In the genomic region with DNA sequence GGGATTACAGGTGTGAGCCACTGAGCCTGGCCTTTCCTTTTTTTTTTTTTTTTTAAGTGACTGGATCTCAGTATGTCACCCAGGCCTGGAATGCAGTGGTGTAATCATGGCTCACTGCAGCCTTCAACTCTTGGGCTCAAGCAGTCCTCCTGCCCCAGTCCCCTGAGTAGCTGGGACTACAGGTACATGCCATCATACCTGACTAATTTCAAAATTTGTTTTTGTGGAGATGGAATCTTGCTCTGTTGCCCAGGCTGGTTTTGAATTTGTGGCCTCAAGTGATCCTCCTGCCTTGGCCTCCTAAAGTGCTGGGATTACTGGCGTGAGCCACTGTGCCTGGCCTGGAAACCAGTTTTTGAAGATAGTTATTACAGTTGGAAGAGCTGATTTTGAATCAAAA, we compare ENCODE assay signal across 1 cellular context.
TF ChIP-seq lines count a peak whose summit lies in the region.

No MANE protein-coding gene starts in this region.

TF ChIP-seq in HepG2, 621 proteins besides CTCF, POLR2A, EP300 and RAD21:
- TF ChIP-seq, protein P1, sequence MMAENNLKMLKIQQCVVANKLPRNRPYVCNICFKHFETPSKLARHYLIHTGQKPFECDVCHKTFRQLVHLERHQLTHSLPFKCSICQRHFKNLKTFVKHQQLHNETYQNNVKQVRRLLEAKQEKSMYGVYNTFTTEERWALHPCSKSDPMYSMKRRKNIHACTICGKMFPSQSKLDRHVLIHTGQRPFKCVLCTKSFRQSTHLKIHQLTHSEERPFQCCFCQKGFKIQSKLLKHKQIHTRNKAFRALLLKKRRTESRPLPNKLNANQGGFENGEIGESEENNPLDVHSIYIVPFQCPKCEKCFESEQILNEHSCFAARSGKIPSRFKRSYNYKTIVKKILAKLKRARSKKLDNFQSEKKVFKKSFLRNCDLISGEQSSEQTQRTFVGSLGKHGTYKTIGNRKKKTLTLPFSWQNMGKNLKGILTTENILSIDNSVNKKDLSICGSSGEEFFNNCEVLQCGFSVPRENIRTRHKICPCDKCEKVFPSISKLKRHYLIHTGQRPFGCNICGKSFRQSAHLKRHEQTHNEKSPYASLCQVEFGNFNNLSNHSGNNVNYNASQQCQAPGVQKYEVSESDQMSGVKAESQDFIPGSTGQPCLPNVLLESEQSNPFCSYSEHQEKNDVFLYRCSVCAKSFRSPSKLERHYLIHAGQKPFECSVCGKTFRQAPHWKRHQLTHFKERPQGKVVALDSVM (CRISPR knock-in tag; IDR thresholded peaks at IDR 0.05), result peak; percentile 31; the same call in 1 of the 2 replicates
- TF ChIP-seq NFIB (CRISPR knock-in tag; IDR thresholded peaks at IDR 0.05; ENCODE audit: borderline replicate concordance), result no peak
